ENCODE assay signal across 1 cellular context in the genomic region with DNA sequence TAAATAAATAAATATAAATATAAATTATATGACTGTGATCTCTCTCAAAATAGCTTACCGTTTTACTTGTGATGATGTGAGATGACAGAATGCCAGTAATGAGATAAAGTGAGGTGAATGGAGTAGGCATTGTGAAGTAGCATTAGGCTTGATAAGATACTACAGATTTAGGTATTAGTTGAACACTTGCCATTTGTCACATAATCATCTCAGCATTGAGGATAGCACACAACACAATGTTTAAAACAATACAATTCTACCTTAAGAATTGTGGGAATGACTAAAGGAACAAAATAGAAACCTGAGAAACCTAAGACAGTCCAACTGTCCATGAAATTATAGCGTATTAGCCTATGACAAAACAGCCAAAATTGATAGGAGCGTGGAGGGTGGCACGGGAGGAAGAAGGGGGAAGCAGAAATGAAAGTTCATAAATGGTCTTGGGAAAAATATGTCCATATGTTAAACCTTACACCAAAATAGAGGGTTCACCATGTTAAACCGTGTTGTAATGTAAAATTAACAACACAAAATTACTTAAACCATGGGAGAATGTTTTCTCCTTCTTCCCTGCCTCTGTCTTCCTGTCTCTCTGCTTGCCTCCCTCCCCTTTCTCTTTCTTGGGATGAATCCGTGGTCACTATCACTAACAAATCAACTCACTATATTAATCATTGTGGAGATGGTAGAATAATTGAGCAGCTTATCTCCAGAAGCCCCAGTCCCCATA.
TF ChIP-seq lines count a peak whose summit lies in the region.

No MANE protein-coding gene starts in this region.

TF ChIP-seq in K562, 482 proteins besides CTCF, POLR2A, EP300 and RAD21 (continued from another document and continues in another):
- TF ChIP-seq, protein P1, sequence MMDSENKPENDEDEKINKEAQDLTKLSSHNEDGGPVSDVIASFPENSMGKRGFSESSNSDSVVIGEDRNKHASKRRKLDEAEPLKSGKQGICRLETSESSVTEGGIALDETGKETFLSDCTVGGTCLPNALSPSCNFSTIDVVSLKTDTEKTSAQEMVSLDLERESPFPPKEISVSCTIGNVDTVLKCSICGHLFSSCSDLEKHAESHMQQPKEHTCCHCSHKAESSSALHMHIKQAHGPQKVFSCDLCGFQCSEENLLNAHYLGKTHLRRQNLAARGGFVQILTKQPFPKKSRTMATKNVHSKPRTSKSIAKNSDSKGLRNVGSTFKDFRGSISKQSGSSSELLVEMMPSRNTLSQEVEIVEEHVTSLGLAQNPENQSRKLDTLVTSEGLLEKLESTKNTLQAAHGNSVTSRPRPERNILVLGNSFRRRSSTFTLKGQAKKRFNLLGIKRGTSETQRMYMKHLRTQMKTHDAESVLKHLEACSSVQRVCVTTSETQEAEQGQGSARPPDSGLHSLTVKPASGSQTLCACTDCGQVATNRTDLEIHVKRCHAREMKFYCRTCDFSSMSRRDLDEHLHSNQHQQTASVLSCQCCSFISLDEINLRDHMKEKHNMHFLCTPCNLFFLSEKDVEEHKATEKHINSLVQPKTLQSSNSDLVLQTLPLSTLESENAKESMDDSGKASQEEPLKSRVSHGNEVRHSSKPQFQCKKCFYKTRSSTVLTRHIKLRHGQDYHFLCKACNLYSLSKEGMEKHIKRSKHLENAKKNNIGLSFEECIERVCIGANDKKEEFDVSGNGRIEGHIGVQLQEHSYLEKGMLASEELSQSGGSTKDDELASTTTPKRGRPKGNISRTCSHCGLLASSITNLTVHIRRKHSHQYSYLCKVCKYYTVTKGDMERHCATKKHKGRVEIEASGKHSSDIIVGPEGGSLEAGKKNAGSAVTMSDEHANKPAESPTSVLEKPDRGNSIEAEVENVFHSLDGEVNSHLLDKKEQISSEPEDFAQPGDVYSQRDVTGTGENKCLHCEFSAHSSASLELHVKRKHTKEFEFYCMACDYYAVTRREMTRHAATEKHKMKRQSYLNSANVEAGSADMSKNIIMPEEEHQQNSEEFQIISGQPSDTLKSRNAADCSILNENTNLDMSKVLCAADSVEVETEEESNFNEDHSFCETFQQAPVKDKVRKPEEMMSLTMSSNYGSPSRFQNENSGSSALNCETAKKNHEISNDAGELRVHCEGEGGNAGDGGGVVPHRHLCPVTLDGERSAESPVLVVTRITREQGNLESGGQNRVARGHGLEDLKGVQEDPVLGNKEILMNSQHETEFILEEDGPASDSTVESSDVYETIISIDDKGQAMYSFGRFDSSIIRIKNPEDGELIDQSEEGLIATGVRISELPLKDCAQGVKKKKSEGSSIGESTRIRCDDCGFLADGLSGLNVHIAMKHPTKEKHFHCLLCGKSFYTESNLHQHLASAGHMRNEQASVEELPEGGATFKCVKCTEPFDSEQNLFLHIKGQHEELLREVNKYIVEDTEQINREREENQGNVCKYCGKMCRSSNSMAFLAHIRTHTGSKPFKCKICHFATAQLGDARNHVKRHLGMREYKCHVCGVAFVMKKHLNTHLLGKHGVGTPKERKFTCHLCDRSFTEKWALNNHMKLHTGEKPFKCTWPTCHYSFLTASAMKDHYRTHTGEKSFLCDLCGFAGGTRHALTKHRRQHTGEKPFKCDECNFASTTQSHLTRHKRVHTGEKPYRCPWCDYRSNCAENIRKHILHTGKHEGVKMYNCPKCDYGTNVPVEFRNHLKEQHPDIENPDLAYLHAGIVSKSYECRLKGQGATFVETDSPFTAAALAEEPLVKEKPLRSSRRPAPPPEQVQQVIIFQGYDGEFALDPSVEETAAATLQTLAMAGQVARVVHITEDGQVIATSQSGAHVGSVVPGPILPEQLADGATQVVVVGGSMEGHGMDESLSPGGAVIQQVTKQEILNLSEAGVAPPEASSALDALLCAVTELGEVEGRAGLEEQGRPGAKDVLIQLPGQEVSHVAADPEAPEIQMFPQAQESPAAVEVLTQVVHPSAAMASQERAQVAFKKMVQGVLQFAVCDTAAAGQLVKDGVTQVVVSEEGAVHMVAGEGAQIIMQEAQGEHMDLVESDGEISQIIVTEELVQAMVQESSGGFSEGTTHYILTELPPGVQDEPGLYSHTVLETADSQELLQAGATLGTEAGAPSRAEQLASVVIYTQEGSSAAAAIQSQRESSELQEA (IDR thresholded peaks at IDR 0.05; ENCODE audit: low read depth): no peak
- TF ChIP-seq CTBP1 (IDR thresholded peaks at IDR 0.05; ENCODE audit: borderline replicate concordance) (peak; percentile 18; the same call in 1 of the 2 replicates), HCFC1 (IDR thresholded peaks at IDR 0.05; ENCODE audit: low read depth, low read length) (no peak), POLR2AphosphoS2 (IDR thresholded peaks at IDR 0.05; ENCODE audit: low read length) (peak; percentile 74), BRF1 (IDR thresholded peaks at IDR 0.05; ENCODE audit: borderline replicate concordance, extremely low read depth, insufficient read length) (no peak), KAT7 (CRISPR knock-in tag; IDR thresholded peaks at IDR 0.05; ENCODE audit: borderline replicate concordance) (no peak), EP400 (IDR thresholded peaks at IDR 0.05) (no peak), RAD51 (IDR thresholded peaks at IDR 0.05; ENCODE audit: borderline replicate concordance, low read depth) (no peak), DACH1 (IDR thresholded peaks at IDR 0.05; ENCODE audit: partially characterized antibody) (peak; percentile 70), ZNF77 (CRISPR knock-in tag; IDR thresholded peaks at IDR 0.05) (no peak), EZH2 (IDR thresholded peaks at IDR 0.05; ENCODE audit: borderline replicate concordance, low read depth, low read length) (no peak), TEAD2 (tag; IDR thresholded peaks at IDR 0.05) (0 out of 2 replicates have a peak, but pooled peaks have one; percentile 4), ZNF551 (CRISPR knock-in tag; IDR thresholded peaks at IDR 0.05) (peak; percentile 82), PYGO2 (tag; IDR thresholded peaks at IDR 0.05) (no peak), HNRNPL (IDR thresholded peaks at IDR 0.05; ENCODE audit: low read depth, low read length) (0 out of 2 replicates have a peak, but pooled peaks have one; percentile 6), NR2C1 (IDR thresholded peaks at IDR 0.05) (no peak), NR2C1 (tag; IDR thresholded peaks at IDR 0.05) (0 out of 2 replicates have a peak, but pooled peaks have one; percentile 12), BCL6 (CRISPR knock-in tag; IDR thresholded peaks at IDR 0.05) (no peak)
- TF ChIP-seq, protein P2, sequence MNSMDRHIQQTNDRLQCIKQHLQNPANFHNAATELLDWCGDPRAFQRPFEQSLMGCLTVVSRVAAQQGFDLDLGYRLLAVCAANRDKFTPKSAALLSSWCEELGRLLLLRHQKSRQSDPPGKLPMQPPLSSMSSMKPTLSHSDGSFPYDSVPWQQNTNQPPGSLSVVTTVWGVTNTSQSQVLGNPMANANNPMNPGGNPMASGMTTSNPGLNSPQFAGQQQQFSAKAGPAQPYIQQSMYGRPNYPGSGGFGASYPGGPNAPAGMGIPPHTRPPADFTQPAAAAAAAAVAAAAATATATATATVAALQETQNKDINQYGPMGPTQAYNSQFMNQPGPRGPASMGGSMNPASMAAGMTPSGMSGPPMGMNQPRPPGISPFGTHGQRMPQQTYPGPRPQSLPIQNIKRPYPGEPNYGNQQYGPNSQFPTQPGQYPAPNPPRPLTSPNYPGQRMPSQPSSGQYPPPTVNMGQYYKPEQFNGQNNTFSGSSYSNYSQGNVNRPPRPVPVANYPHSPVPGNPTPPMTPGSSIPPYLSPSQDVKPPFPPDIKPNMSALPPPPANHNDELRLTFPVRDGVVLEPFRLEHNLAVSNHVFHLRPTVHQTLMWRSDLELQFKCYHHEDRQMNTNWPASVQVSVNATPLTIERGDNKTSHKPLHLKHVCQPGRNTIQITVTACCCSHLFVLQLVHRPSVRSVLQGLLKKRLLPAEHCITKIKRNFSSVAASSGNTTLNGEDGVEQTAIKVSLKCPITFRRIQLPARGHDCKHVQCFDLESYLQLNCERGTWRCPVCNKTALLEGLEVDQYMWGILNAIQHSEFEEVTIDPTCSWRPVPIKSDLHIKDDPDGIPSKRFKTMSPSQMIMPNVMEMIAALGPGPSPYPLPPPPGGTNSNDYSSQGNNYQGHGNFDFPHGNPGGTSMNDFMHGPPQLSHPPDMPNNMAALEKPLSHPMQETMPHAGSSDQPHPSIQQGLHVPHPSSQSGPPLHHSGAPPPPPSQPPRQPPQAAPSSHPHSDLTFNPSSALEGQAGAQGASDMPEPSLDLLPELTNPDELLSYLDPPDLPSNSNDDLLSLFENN (IDR thresholded peaks at IDR 0.05; ENCODE audit: low read depth in 2 of 2, low read length in 2 of 2): no peak
- TF ChIP-seq, protein P3, sequence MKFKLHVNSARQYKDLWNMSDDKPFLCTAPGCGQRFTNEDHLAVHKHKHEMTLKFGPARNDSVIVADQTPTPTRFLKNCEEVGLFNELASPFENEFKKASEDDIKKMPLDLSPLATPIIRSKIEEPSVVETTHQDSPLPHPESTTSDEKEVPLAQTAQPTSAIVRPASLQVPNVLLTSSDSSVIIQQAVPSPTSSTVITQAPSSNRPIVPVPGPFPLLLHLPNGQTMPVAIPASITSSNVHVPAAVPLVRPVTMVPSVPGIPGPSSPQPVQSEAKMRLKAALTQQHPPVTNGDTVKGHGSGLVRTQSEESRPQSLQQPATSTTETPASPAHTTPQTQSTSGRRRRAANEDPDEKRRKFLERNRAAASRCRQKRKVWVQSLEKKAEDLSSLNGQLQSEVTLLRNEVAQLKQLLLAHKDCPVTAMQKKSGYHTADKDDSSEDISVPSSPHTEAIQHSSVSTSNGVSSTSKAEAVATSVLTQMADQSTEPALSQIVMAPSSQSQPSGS (CRISPR knock-in tag; IDR thresholded peaks at IDR 0.05): no peak
- TF ChIP-seq, protein P4, sequence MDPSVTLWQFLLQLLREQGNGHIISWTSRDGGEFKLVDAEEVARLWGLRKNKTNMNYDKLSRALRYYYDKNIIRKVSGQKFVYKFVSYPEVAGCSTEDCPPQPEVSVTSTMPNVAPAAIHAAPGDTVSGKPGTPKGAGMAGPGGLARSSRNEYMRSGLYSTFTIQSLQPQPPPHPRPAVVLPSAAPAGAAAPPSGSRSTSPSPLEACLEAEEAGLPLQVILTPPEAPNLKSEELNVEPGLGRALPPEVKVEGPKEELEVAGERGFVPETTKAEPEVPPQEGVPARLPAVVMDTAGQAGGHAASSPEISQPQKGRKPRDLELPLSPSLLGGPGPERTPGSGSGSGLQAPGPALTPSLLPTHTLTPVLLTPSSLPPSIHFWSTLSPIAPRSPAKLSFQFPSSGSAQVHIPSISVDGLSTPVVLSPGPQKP (CRISPR knock-in tag; IDR thresholded peaks at IDR 0.05): no peak
- TF ChIP-seq, protein P5, sequence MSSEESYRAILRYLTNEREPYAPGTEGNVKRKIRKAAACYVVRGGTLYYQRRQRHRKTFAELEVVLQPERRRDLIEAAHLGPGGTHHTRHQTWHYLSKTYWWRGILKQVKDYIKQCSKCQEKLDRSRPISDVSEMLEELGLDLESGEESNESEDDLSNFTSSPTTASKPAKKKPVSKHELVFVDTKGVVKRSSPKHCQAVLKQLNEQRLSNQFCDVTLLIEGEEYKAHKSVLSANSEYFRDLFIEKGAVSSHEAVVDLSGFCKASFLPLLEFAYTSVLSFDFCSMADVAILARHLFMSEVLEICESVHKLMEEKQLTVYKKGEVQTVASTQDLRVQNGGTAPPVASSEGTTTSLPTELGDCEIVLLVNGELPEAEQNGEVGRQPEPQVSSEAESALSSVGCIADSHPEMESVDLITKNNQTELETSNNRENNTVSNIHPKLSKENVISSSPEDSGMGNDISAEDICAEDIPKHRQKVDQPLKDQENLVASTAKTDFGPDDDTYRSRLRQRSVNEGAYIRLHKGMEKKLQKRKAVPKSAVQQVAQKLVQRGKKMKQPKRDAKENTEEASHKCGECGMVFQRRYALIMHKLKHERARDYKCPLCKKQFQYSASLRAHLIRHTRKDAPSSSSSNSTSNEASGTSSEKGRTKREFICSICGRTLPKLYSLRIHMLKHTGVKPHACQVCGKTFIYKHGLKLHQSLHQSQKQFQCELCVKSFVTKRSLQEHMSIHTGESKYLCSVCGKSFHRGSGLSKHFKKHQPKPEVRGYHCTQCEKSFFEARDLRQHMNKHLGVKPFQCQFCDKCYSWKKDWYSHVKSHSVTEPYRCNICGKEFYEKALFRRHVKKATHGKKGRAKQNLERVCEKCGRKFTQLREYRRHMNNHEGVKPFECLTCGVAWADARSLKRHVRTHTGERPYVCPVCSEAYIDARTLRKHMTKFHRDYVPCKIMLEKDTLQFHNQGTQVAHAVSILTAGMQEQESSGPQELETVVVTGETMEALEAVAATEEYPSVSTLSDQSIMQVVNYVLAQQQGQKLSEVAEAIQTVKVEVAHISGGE (CRISPR knock-in tag; IDR thresholded peaks at IDR 0.05): 0 out of 6 replicates have a peak, but pooled peaks of 1 of the 3 experiments have one; percentile 64
- TF ChIP-seq, protein P6, sequence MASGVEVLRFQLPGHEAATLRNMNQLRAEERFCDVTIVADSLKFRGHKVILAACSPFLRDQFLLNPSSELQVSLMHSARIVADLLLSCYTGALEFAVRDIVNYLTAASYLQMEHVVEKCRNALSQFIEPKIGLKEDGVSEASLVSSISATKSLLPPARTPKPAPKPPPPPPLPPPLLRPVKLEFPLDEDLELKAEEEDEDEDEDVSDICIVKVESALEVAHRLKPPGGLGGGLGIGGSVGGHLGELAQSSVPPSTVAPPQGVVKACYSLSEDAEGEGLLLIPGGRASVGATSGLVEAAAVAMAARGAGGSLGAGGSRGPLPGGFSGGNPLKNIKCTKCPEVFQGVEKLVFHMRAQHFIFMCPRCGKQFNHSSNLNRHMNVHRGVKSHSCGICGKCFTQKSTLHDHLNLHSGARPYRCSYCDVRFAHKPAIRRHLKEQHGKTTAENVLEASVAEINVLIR (CRISPR knock-in tag; IDR thresholded peaks at IDR 0.05): no peak
- TF ChIP-seq, protein P7, sequence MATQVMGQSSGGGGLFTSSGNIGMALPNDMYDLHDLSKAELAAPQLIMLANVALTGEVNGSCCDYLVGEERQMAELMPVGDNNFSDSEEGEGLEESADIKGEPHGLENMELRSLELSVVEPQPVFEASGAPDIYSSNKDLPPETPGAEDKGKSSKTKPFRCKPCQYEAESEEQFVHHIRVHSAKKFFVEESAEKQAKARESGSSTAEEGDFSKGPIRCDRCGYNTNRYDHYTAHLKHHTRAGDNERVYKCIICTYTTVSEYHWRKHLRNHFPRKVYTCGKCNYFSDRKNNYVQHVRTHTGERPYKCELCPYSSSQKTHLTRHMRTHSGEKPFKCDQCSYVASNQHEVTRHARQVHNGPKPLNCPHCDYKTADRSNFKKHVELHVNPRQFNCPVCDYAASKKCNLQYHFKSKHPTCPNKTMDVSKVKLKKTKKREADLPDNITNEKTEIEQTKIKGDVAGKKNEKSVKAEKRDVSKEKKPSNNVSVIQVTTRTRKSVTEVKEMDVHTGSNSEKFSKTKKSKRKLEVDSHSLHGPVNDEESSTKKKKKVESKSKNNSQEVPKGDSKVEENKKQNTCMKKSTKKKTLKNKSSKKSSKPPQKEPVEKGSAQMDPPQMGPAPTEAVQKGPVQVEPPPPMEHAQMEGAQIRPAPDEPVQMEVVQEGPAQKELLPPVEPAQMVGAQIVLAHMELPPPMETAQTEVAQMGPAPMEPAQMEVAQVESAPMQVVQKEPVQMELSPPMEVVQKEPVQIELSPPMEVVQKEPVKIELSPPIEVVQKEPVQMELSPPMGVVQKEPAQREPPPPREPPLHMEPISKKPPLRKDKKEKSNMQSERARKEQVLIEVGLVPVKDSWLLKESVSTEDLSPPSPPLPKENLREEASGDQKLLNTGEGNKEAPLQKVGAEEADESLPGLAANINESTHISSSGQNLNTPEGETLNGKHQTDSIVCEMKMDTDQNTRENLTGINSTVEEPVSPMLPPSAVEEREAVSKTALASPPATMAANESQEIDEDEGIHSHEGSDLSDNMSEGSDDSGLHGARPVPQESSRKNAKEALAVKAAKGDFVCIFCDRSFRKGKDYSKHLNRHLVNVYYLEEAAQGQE (CRISPR knock-in tag; IDR thresholded peaks at IDR 0.05; ENCODE audit: low read depth): no peak
